Comparison of ENCODE assay signal across 34 cellular contexts in genomic region chr7:109109558-109109957, GRCh38.
"Had no signal": no experiment of that assay in that cellular context is flagged by ENCODE, and none has a peak within 500 bp of the region (broad histone marks: within the 10 kb centered on the region; RNA-seq: fewer than 3 reads in every experiment).

No MANE protein-coding gene starts in this region.

- H3K9me3 ChIP-seq: adrenal gland, ascending aorta, body of pancreas, breast epithelium had no signal

- H3K27me3 ChIP-seq: adrenal gland, ascending aorta, body of pancreas, brain microvascular endothelial cell, breast epithelium, cardiac muscle cell had no signal

- H3K36me3 ChIP-seq: adrenal gland, ascending aorta, brain microvascular endothelial cell, breast epithelium, cardiac muscle cell had no signal

- ATAC-seq: activated naive CD4-positive, alpha-beta T cell treated with anti-CD3 and anti-CD28 coated beads, Interleukin-2, amount 50 U/mL, for 72 hours; activated naive CD8-positive, alpha-beta T cell treated with anti-CD3 and anti-CD28 coated beads, Interleukin-2, amount 50 U/mL, for 24 hours; activated T-cell treated with anti-CD3 and anti-CD28 coated beads, Interleukin-2, amount 50 U/mL, for 4 hours; activated T-cell treated with anti-CD3 and anti-CD28 coated beads, Interleukin-2, amount 50 U/mL, for 72 hours; activated T-helper 17 cell treated with anti-CD3 and anti-CD28 coated beads, Interleukin-2, amount 50 U/mL, for 72 hours; body of pancreas had no signal

- H3K4me3 ChIP-seq: adrenal gland, ascending aorta, body of pancreas, breast epithelium, cardiac muscle cell had no signal

- H3K27ac ChIP-seq: adrenal gland, ascending aorta, body of pancreas, brain microvascular endothelial cell, breast epithelium, cardiac muscle cell had no signal

- DNase-seq: activated effector memory CD4-positive, alpha-beta T cell treated with anti-CD3 and anti-CD28 coated beads, Interleukin-2, amount 50 U/mL, for 16 hours; activated effector memory CD4-positive, alpha-beta T cell treated with Interleukin-2 at 50 U/mL for 16 hours; activated gamma-delta T cell; activated gamma-delta T cell treated with Interleukin-2 at 50 U/mL for 16 hours; activated naive CD4-positive, alpha-beta T cell; activated naive CD4-positive, alpha-beta T cell treated with anti-CD3 and anti-CD28 coated beads for 36 hours; activated naive CD4-positive, alpha-beta T cell treated with anti-CD3 and anti-CD28 coated beads, Interleukin-2, amount 10 ng/mL, durations not matched to agents 7 days and 5 days; activated naive CD4-positive, alpha-beta T cell treated with anti-CD3 and anti-CD28 coated beads, Interleukin-2, amount 50 U/mL, for 16 hours; activated naive CD4-positive, alpha-beta T cell treated with Interleukin-2 at 50 U/mL for 16 hours; activated naive CD8-positive, alpha-beta T cell treated with anti-CD3 and anti-CD28 coated beads for 36 hours; activated naive CD8-positive, alpha-beta T cell treated with anti-CD3 and anti-CD28 coated beads, Interleukin-2, amount 10 ng/mL, durations not matched to agents 7 days and 5 days; activated naive CD8-positive, alpha-beta T cell treated with anti-CD3 and anti-CD28 coated beads, Interleukin-2, amount 50 U/mL, for 24 hours; activated T-cell treated with anti-CD3 and anti-CD28 coated beads, Interleukin-2, amount 50 U/mL, for 1 hour; activated T-cell treated with anti-CD3 and anti-CD28 coated beads, Interleukin-2, amount 50 U/mL, for 24 hours; activated T-cell treated with anti-CD3 and anti-CD28 coated beads, Interleukin-2, amount 50 U/mL, for 4 hours; activated T-cell treated with anti-CD3 and anti-CD28 coated beads, Interleukin-2, amount 50 U/mL, for 48 hours; activated T-cell treated with anti-CD3 and anti-CD28 coated beads, Interleukin-2, amount 50 U/mL, for 72 hours; adrenal gland; amniotic stem cell; amygdala; anterior cingulate cortex; aorta; body of pancreas; brain microvascular endothelial cell; caudate nucleus; central memory CD4-positive, alpha-beta T cell; cerebellar nuclear complex had no signal

- H3K4me1 ChIP-seq: adrenal gland, ascending aorta, body of pancreas, breast epithelium had no signal

- FAIRE-seq: astrocyte, bronchial epithelial cell had no signal
